Comparison of ENCODE assay signal across 22 cellular contexts in genomic region chr5:9733456-9733855, GRCh38.
"Had no signal": no experiment of that assay in that cellular context is flagged by ENCODE, and none has a peak within 500 bp of the region (broad histone marks: within the 10 kb centered on the region; RNA-seq: fewer than 3 reads in every experiment).

No MANE protein-coding gene starts in this region.

- H3K9me3 ChIP-seq: pancreas, psoas muscle, right atrium auricular region had no signal

- H3K27me3 ChIP-seq: pancreas, right atrium auricular region, upper lobe of left lung had no signal

- H3K27ac ChIP-seq: left ventricle myocardium inferior, pancreas, psoas muscle, right atrium auricular region, upper lobe of left lung had no signal

- H3K4me1 ChIP-seq: left ventricle myocardium inferior, pancreas, psoas muscle, right atrium auricular region, upper lobe of left lung had no signal

- ATAC-seq: activated T-cell treated with anti-CD3 and anti-CD28 coated beads, Interleukin-2, amount 50 U/mL, for 4 hours; natural killer cell; pancreas; psoas muscle had no signal

- H3K4me3 ChIP-seq: left ventricle myocardium inferior, pancreas, psoas muscle, right atrium auricular region, upper lobe of left lung had no signal

- DNase-seq: activated B cell treated with CpG ODN at 0.5 μM for 24 hours; activated CD4-positive, alpha-beta T cell treated with anti-CD3 and anti-CD28 coated beads for 4 hours; activated CD4-positive, alpha-beta T cell treated with anti-CD3 and anti-CD28 coated beads, Interleukin-2, amount 50 U/mL, for 48 hours; activated CD8-positive, alpha-beta memory T cell treated with anti-CD3 and anti-CD28 coated beads, Interleukin-2, amount 50 U/mL, for 48 hours; activated naive CD4-positive, alpha-beta T cell; activated naive CD8-positive, alpha-beta T cell treated with anti-CD3 and anti-CD28 coated beads for 36 hours; activated T-cell treated with anti-CD3 and anti-CD28 coated beads, Interleukin-2, amount 50 U/mL, for 4 hours; amniotic stem cell; cerebellar nuclear complex; cortex of kidney; endodermal cell; foreskin melanocyte; immature natural killer cell; left ventricle myocardium inferior; natural killer cell; pancreas; psoas muscle; stimulated activated CD4-positive, alpha-beta T cell treated with anti-CD3 and anti-CD28 coated beads, Interleukin-4, amount 100 ng/mL, for 24 hours; stimulated activated naive CD4-positive, alpha-beta T cell treated with Interleukin-2 at 50 U/mL for 16 hours; T1000; upper lobe of left lung had no signal

- H3K36me3 ChIP-seq: left ventricle myocardium inferior, pancreas, right atrium auricular region, upper lobe of left lung had no signal
